Comparison of ENCODE assay signal across 8 cellular contexts in genomic region chr10:88881335-88881734, GRCh38. TPM values are rescaled to one million over a fixed set of nuclear protein-coding genes. Genes with fewer than 3 reads are reported as not detected.
DNase-seq lines count a peak whose midpoint lies in the region; ATAC-seq, FAIRE-seq and TF ChIP-seq lines count a peak whose summit lies in the region.

No MANE protein-coding gene starts in this region.

- H2BK5ac ChIP-seq in mesendoderm (ENCODE audit: low read length): no peak overlapping the region

- H3K9me3 ChIP-seq in GM12878 (replicated peaks; ENCODE audit: control insufficient read depth, insufficient read depth, low read length) (no peaks in the 10 kb centered on the region), aorta (ENCODE audit: control insufficient read depth, low read length) (no peaks in the 10 kb centered on the region)

- no peak for TF ChIP-seq CTCF in 22Rv1 (IDR thresholded peaks at IDR 0.05)
- TF ChIP-seq CTCF in GM12878 (IDR thresholded peaks at IDR 0.05 in 2 of 3, conservative IDR thresholded peaks at IDR 0.05 in 1 of 3; ENCODE audit: control insufficient read depth in 2 of 3, extremely low read depth in 1 of 3, insufficient read depth in 1 of 3, low read depth in 3 of 3, low read length in 3 of 3): no peak

- H3K27ac ChIP-seq in 22Rv1: peak overlapping the region; percentile 85
- H3K27ac ChIP-seq in GM12878 (ENCODE audit: control insufficient read depth, insufficient read depth): peak overlapping the region; percentile 82
- no peak overlapping the region for H3K27ac ChIP-seq in aorta (ENCODE audit: low read depth in 1 of 2, low read length in 2 of 2)
- H3K27ac ChIP-seq in mesendoderm (ENCODE audit: low read depth, low read length): no peak overlapping the region

- RAD21 ChIA-PET in GM12878 (lab: Charles Lee; ENCODE audit: unreplicated experiment): interaction anchor here (0.9 to 13.0 kb wide), 9 partner anchors 14 to 487 kb away, joined by 3 to 249 read pairs (median 5); partner anchors contain the start of gene FAS

- no peak for FAIRE-seq in GM12878 (lab: Jason Lieb, UNC)

- no peak for TF ChIP-seq RAD21 in GM12878 (IDR thresholded peaks at IDR 0.05; ENCODE audit: insufficient read depth, low read depth, low read length)

- H2BK15ac ChIP-seq in mesendoderm (replicated peaks; ENCODE audit: low read depth): no peak overlapping the region

- in situ Hi-C loops in GM12878 (cut with MboI): no loop called here

- H3K18ac ChIP-seq in mesendoderm (ENCODE audit: low read length): no peak overlapping the region

- DNase-seq in HT-29 (ENCODE audit: low spot score) (peak; percentile 61), GM12878 (ENCODE audit: low read depth, low spot score) (no peak), medulla oblongata (ENCODE audit: extremely low spot score) (peak; percentile 42), aorta (no peak), mesendoderm (no peak), NCI-H1092 (lab: John Stamatoyannopoulos, UW) (no peak), D341Med (ENCODE audit: low spot score) (no peak)

- H3K79me1 ChIP-seq in mesendoderm (ENCODE audit: low read length): no peaks in the 10 kb centered on the region

- H2BK120ac ChIP-seq in mesendoderm (ENCODE audit: low read depth, low read length): no peak overlapping the region

- CTCF ChIA-PET in GM12878 (lab: Yijun Ruan, JAX): interaction anchor here (1.8 to 9.8 kb wide), 7 partner anchors 19 to 112 kb away, joined by 5 to 72 read pairs (median 13); no protein-coding TSS in a partner anchor

- H3K4ac ChIP-seq in mesendoderm (ENCODE audit: low read depth, low read length): no peak overlapping the region

- H3K27me3 ChIP-seq in GM12878 (replicated peaks in 1 of 2; ENCODE audit: control insufficient read depth in 2 of 2, insufficient read depth in 2 of 2, low read length in 1 of 2): no peaks in the 10 kb centered on the region
- H3K27me3 ChIP-seq in aorta (ENCODE audit: control insufficient read depth in 1 of 2, insufficient read depth in 2 of 2, low read length in 1 of 2): no peaks in the 10 kb centered on the region
- no peaks in the 10 kb centered on the region for H3K27me3 ChIP-seq in mesendoderm (ENCODE audit: insufficient read depth, low read length, poor library complexity)

- H3K4me2 ChIP-seq in GM12878 (ENCODE audit: control insufficient read depth, insufficient read depth) (peak overlapping the region; percentile 87), mesendoderm (ENCODE audit: low read length) (no peak overlapping the region)

- BruUV-seq in GM12878 (replicated peaks; lab: Mats Ljungman, UMichigan): TSS peak; percentile 77

- WGBS in GM12878 (ENCODE audit: insufficient coverage, insufficient replicate concordance, low lambda C conversion rate, missing lambda C conversion rate): under 1% methylated on average over 6 of the region's 6 CpGs
- WGBS in aorta, 2 donors: 85 to 88% methylated on average over 6 of the region's 6 CpGs
- WGBS in mesendoderm (ENCODE audit: extremely low coverage, insufficient coverage, low lambda C conversion rate): no CpG with 5 or more reads among the region's 6 CpGs

- H3K4me1 ChIP-seq in GM12878 (ENCODE audit: control insufficient read depth, insufficient read depth, low read length) (peaks cover 23% of the 10 kb centered on the region), aorta (ENCODE audit: control insufficient read depth in 1 of 2, insufficient read depth in 2 of 2, low read length in 2 of 2) (no peaks in the 10 kb centered on the region), mesendoderm (ENCODE audit: control insufficient read depth, low read depth, low read length) (no peaks in the 10 kb centered on the region)

- no peak overlapping the region for H4K5ac ChIP-seq in mesendoderm (ENCODE audit: low read length)

- POLR2A ChIA-PET in GM12878 (lab: Charles Lee): interaction anchor here (1.2 to 13.1 kb wide), 6 partner anchors 10 to 115 kb away, joined by 3 to 248 read pairs (median 6); partner anchors contain the start of gene FAS

- H3K79me2 ChIP-seq in GM12878 (ENCODE audit: control insufficient read depth, insufficient read depth, low read length) (peaks cover 63% of the 10 kb centered on the region), mesendoderm (ENCODE audit: control insufficient read depth, insufficient read depth, low read length) (no peaks in the 10 kb centered on the region)

- ATAC-seq in GM12878 (no peak), aorta (ENCODE audit: low FRiP score) (no peak)

- H3K56ac ChIP-seq in mesendoderm (ENCODE audit: low read length): no peak overlapping the region

- TF ChIP-seq EP300 in GM12878 (IDR thresholded peaks at IDR 0.05; ENCODE audit: borderline replicate concordance in 1 of 2, control insufficient read depth in 1 of 2, low read depth in 2 of 2, low read length in 2 of 2): no peak

- H4K8ac ChIP-seq in mesendoderm (ENCODE audit: low read depth, low read length): no peak overlapping the region

- H3K36me3 ChIP-seq in GM12878 (ENCODE audit: control insufficient read depth in 2 of 2, insufficient read depth in 2 of 2, low read length in 1 of 2) (no peaks in the 10 kb centered on the region), aorta (ENCODE audit: control insufficient read depth in 1 of 2, insufficient read depth in 2 of 2, low read length in 1 of 2) (no peaks in the 10 kb centered on the region), mesendoderm (ENCODE audit: control insufficient read depth, insufficient read depth, low read length) (no peaks in the 10 kb centered on the region)

- H4K20me1 ChIP-seq in GM12878 (ENCODE audit: control insufficient read depth, insufficient read depth): no peaks in the 10 kb centered on the region

- SMC1A ChIA-PET in GM12878 (lab: Charles Lee; ENCODE audit: uncharacterized antibody, unreplicated experiment): interaction anchor here (0.7 to 12.6 kb wide), 8 partner anchors 12 to 112 kb away, joined by 3 to 329 read pairs (median 30); partner anchors contain the start of gene FAS

- H3K4me3 ChIP-seq in GM12878 (peak overlapping the region; percentile 89), aorta (ENCODE audit: low read length in 2 of 2) (no peak overlapping the region), mesendoderm (ENCODE audit: low read length) (no peak overlapping the region)

- no peak overlapping the region for H2AK5ac ChIP-seq in mesendoderm (ENCODE audit: low read length)

- intact Hi-C loops in GM12878 (cut with micrococcal nuclease; ENCODE audit: unreplicated experiment) (loop anchor here (2.0 to 10.0 kb wide), 4 partner anchors 19 to 533 kb away; partner anchors contain the start of genes FAS and IFIT5), aorta (cut with DNase I) (loop anchor here in 1 of 2 donors (5.0 kb wide), 1 partner anchor 106 kb away; no protein-coding TSS in a partner anchor)

- TF ChIP-seq POLR2A in GM12878 (IDR thresholded peaks at IDR 0.05; ENCODE audit: low read depth, low read length): no peak

- peak overlapping the region; percentile 79 for H3K9ac ChIP-seq in GM12878 (ENCODE audit: control insufficient read depth, insufficient read depth, low read length)
- H3K9ac ChIP-seq in mesendoderm (ENCODE audit: low read length): no peak overlapping the region

- H2AFZ ChIP-seq in GM12878 (ENCODE audit: control insufficient read depth, low read depth, low read length): no peak overlapping the region; the same call in 1 of the 2 replicates

- no peak overlapping the region for H3K23ac ChIP-seq in mesendoderm (ENCODE audit: low read length)

RNA-seq across cellular contexts. Expression of gene STAMBPL1, which starts 1.3 kb away (rescaled TPM):
- 61.2 and 79.2 TPM in 2 replicates for total RNA-seq in HT-29 (2014; rRNA removed; shearing (Covaris generic))
- 253 and 256 TPM in 2 replicates for total RNA-seq in GM12878 (2013; cell fraction: nucleolus; rRNA removed)
- total RNA-seq in GM12878 (2014; rRNA removed) (44.1 and 48.9 TPM in 2 replicates), GM12878 (2014; rRNA removed; fragmentation: Illumina TruSeq; extraction: Trizol) (28.8 and 29.0 TPM in 2 replicates), GM12878 (2021) (24.8 and 26.3 TPM in 2 replicates), aorta (10 to 100 TPM in 1 of 2 donors, 1 to 10 TPM in 1; 3.5 to 12.0 TPM)
- polyA plus RNA-seq in GM12878 (2011; ENCODE audit: low read depth): 5.7 TPM
- polyA plus RNA-seq in GM12878 (2011; rRNA removed) (42.1 and 55.8 TPM in 2 replicates), GM12878 (2014; fragmentation: Illumina TruSeq; extraction: Trizol) (24.5 and 29.6 TPM in 2 replicates), GM12878 (2014; fragmentation: Nextera tagmentation; extraction: Ambion mirVana) (10 to 100 TPM in 1 of 2 experiments, 1 to 10 TPM in 1; 7.5 to 13.0 TPM), GM12878 (2014; rRNA removed) (21.2 and 29.6 TPM in 2 replicates), GM12878 (2016; fragmentation: Nextera tagmentation; extraction: Ambion mirVana) (10 to 100 TPM; 21.0 to 21.5 TPM), aorta (1 to 10 TPM in 1 of 2 donors, under 1 TPM in 1; 0.63 to 2.3 TPM)
- 24.9 and 36.8 TPM in 2 replicates for polyA plus RNA-seq in GM12878 (2011; cell fraction: cytosol; rRNA removed)
- polyA plus RNA-seq in GM12878 (2011; cell fraction: nucleus; rRNA removed): 48.4 and 51.8 TPM in 2 replicates
- polyA plus RNA-seq in GM12878 (2012): 9.4 and 15.2 TPM in 2 replicates
- polyA minus RNA-seq in GM12878 (2011; rRNA and poly(A)+ RNA removed): 28.0 and 32.3 TPM in 2 replicates
- polyA minus RNA-seq in GM12878 (2011; cell fraction: cytosol; rRNA and poly(A)+ RNA removed): 9.8 and 14.3 TPM in 2 replicates
- 60.7 and 118 TPM in 2 replicates for polyA minus RNA-seq in GM12878 (2011; cell fraction: nucleus; rRNA and poly(A)+ RNA removed)
- polyA plus RNA-seq in mesendoderm (2013, experiment 1 of 2): 4.1 TPM
- 4.3 TPM for polyA plus RNA-seq in mesendoderm (2013, experiment 2 of 2)

RNA-seq across cellular contexts. Expression of gene ANKRD22, which starts 29.7 kb away (rescaled TPM):
- 6.2 and 7.2 TPM in 2 replicates for total RNA-seq in HT-29 (2014; rRNA removed; shearing (Covaris generic))
- not detected in 2 replicates for total RNA-seq in GM12878 (2013; cell fraction: nucleolus; rRNA removed)
- total RNA-seq in GM12878 (2014; rRNA removed) (0.54 and 0.62 TPM in 2 replicates), GM12878 (2014; rRNA removed; fragmentation: Illumina TruSeq; extraction: Trizol) (0.51 and 0.98 TPM in 2 replicates), GM12878 (2021) (0.48 and 0.56 TPM in 2 replicates), aorta (under 1 TPM; 0.24 to 0.26 TPM)
- 0.16 TPM for polyA plus RNA-seq in GM12878 (2011; ENCODE audit: low read depth)
- polyA plus RNA-seq in GM12878 (2011; rRNA removed) (0.52 and 0.59 TPM in 2 replicates), GM12878 (2014; fragmentation: Illumina TruSeq; extraction: Trizol) (0.95 and 1.1 TPM in 2 replicates), GM12878 (2014; fragmentation: Nextera tagmentation; extraction: Ambion mirVana) (1 to 10 TPM in 1 of 2 experiments, under 1 TPM in 1; 0.92 to 1.3 TPM), GM12878 (2014; rRNA removed) (0.59 and 0.96 TPM in 2 replicates), GM12878 (2016; fragmentation: Nextera tagmentation; extraction: Ambion mirVana) (under 1 TPM; 0.30 to 0.79 TPM), aorta (1 to 10 TPM in 1 of 2 donors, under 1 TPM in 1; 0.18 to 1.8 TPM)
- polyA plus RNA-seq in GM12878 (2011; cell fraction: cytosol; rRNA removed): 0.17 and 0.22 TPM in 2 replicates
- polyA plus RNA-seq in GM12878 (2011; cell fraction: nucleus; rRNA removed): 0.16 TPM in 1 of 2 replicates, not detected in the other
- 0.08 and 0.16 TPM in 2 replicates for polyA plus RNA-seq in GM12878 (2012)
- 0.15 TPM in 1 of 2 replicates, not detected in the other for polyA minus RNA-seq in GM12878 (2011; rRNA and poly(A)+ RNA removed)
- not detected in 2 replicates for polyA minus RNA-seq in GM12878 (2011; cell fraction: cytosol; rRNA and poly(A)+ RNA removed)
- not detected in 2 replicates for polyA minus RNA-seq in GM12878 (2011; cell fraction: nucleus; rRNA and poly(A)+ RNA removed)
- polyA plus RNA-seq in mesendoderm (2013, experiment 1 of 2): not detected
- polyA plus RNA-seq in mesendoderm (2013, experiment 2 of 2): not detected

Comparison
In these comparisons a context has a peak if more than half of its experiments do, and no peak if none do; other contexts are left out.
1. H3K27ac ChIP-seq: peak in 22Rv1 (single experiment) and GM12878 (single experiment); none in aorta (0 of 2) and mesendoderm (single experiment).
2. DNase-seq: peak in HT-29 (single experiment) and medulla oblongata (single experiment); none in GM12878 (single experiment), aorta (0 of 2), mesendoderm (single experiment), NCI-H1092 (single experiment) and D341Med (single experiment).